Comparison of ENCODE assay signal across 8 cellular contexts in the genomic region with DNA sequence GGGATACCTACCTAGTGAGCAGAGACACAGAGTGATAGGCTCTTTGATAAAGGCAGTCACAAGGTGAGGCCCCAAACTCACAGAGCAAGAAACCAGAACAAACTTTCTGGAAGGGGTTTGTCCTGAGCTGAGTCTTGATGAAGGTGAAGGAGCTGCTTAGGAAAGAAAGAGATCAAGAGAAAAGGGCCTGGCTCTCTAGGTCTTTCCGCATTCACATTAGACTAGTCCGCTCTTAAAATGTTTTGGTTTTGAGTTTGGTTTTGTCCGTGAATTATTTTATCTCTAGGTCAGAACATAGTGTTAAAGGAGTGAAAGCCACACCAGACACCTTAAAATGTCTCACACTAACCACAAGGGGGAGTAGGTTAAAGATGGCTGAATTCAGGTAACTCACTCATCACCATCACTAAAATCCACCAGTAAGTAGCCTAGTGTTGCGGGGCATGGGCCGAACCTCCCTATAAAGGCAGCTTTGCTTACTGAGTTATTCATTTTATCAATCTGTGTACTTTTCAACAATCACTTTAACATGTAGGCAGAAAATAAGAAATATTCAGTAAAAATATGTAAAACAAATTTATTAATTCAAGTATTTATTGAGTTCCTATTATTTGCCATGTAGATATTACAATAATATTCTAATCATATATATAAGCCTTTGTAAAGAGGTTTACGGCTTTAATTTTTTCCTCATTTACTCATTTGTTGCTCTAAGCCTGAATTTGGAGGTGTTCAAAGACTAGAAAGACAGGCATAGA.
A peak's percentile ranks its signal among the peaks of the same experiment; 100 is the strongest.
DNase-seq lines count a peak whose midpoint lies in the region; ATAC-seq, FAIRE-seq and TF ChIP-seq lines count a peak whose summit lies in the region.

No MANE protein-coding gene starts in this region.

- peak; percentile 75 to 77 for ATAC-seq in activated T-cell treated with anti-CD3 and anti-CD28 coated beads, Interleukin-2, amount 50 U/mL, for 72 hours (replicated peaks in 1 of 2)
- ATAC-seq in GM21717 (IDR thresholded peaks at IDR 0.05; ENCODE audit: unreplicated experiment), result peak; percentile 82
- ATAC-seq in pancreas, result peak; percentile 90 to 97 (median 94)

- peaks cover 20% of the 10 kb centered on the region for H3K27me3 Mint-ChIP-seq in activated T-cell treated with anti-CD3 and anti-CD28 coated beads, Interleukin-2, amount 50 U/mL, for 72 hours (ENCODE audit: low read depth)

- no peaks in the 10 kb centered on the region for H3K4me1 Mint-ChIP-seq in activated T-cell treated with anti-CD3 and anti-CD28 coated beads, Interleukin-2, amount 50 U/mL, for 72 hours (ENCODE audit: low read depth)

- H3K27ac ChIP-seq in esophagus squamous epithelium, result no peak overlapping the region
- no peak overlapping the region for H3K27ac ChIP-seq in pancreas

- in situ Hi-C loops in SK-MEL-5 (cut with HindIII; ENCODE audit: low pct_unique_long_range_greater_than_20kb, low sequenced_read_pairs), result no loop called here

- TF ChIP-seq CTCF in LNCaP clone FGC (IDR thresholded peaks at IDR 0.05; ENCODE audit: control insufficient read depth, extremely low read depth, insufficient read depth) (peak; percentile 71), esophagus squamous epithelium (IDR thresholded peaks at IDR 0.05) (peak; percentile 19 to 79 (median 52)), pancreas (IDR thresholded peaks at IDR 0.05) (peak; percentile 32 to 62 (median 44))

- H3K9me3 Mint-ChIP-seq in activated T-cell treated with anti-CD3 and anti-CD28 coated beads, Interleukin-2, amount 50 U/mL, for 72 hours, result no peaks in the 10 kb centered on the region

- H3K4me1 ChIP-seq in esophagus squamous epithelium, result no peaks in the 10 kb centered on the region
- no peaks in the 10 kb centered on the region for H3K4me1 ChIP-seq in pancreas

- intact Hi-C loops in esophagus squamous epithelium (cut with DNase I), result loop anchor here (10.0 kb wide), 1 partner anchor 208 kb away; no protein-coding TSS in a partner anchor
- intact Hi-C loops in pancreas (cut with DNase I), result loop anchor here in 1 of 3 donors (10.0 kb wide), 1 partner anchor 208 kb away; no protein-coding TSS in a partner anchor

- H3K36me3 ChIP-seq in esophagus squamous epithelium (no peaks in the 10 kb centered on the region), pancreas (no peaks in the 10 kb centered on the region)

- no peak overlapping the region for H3K4me3 Mint-ChIP-seq in activated T-cell treated with anti-CD3 and anti-CD28 coated beads, Interleukin-2, amount 50 U/mL, for 72 hours

- H3K27ac Mint-ChIP-seq in activated T-cell treated with anti-CD3 and anti-CD28 coated beads, Interleukin-2, amount 50 U/mL, for 72 hours, result no peak overlapping the region

- H3K36me3 Mint-ChIP-seq in activated T-cell treated with anti-CD3 and anti-CD28 coated beads, Interleukin-2, amount 50 U/mL, for 72 hours (ENCODE audit: insufficient read depth in 2 of 2), result no peaks in the 10 kb centered on the region

- H3K27me3 ChIP-seq in esophagus squamous epithelium (no peaks in the 10 kb centered on the region), pancreas (no peaks in the 10 kb centered on the region)

- H3K4me3 ChIP-seq in LNCaP clone FGC (ENCODE audit: low read depth, low read length), result no peak overlapping the region
- no peak overlapping the region for H3K4me3 ChIP-seq in esophagus squamous epithelium
- H3K4me3 ChIP-seq in pancreas, result no peak overlapping the region

- WGBS in esophagus squamous epithelium, 2 donors, result 49 to 59% methylated on average over 6 of the region's 6 CpGs
- WGBS in pancreas, 2 donors, result 22 to 45% methylated on average over 6 of the region's 6 CpGs

- H3K9me3 ChIP-seq in esophagus squamous epithelium (no peaks in the 10 kb centered on the region), pancreas (no peaks in the 10 kb centered on the region)

- FAIRE-seq in pancreas (lab: Jason Lieb, UNC), result no peak

- no peak for TF ChIP-seq POLR2A in esophagus squamous epithelium (IDR thresholded peaks at IDR 0.05)

- DNase-seq in activated T-cell treated with anti-CD3 and anti-CD28 coated beads, Interleukin-2, amount 50 U/mL, for 72 hours, result peak in 1 of 2 donors; percentile 1
- DNase-seq in activated T-cell treated with anti-CD3 and anti-CD28 coated beads for 4 hours, result no peak
- peak; percentile 46 for DNase-seq in LNCaP clone FGC (ENCODE audit: low read depth)
- peak; percentile 64 for DNase-seq in SK-MEL-5 (ENCODE audit: low read depth, low spot score)
- DNase-seq in esophagus squamous epithelium (lab: John Stamatoyannopoulos, UW), result no peak
- peak in 2 of 6 donors; percentile 14 to 17 for DNase-seq in pancreas
- DNase-seq in activated naive CD4-positive, alpha-beta T cell (lab: John Stamatoyannopoulos, UW), result no peak

Comparison
In these comparisons a context has a peak if more than half of its experiments do, and no peak if none do; other contexts are left out.
1. DNase-seq: peak in LNCaP clone FGC (single experiment) and SK-MEL-5 (single experiment); none in activated T-cell treated with anti-CD3 and anti-CD28 coated beads for 4 hours (single experiment), esophagus squamous epithelium (single experiment) and activated naive CD4-positive, alpha-beta T cell (0 of 4).
2. Peak in every context shown above with its lines, with median percentiles within 50 percentile points of each other: ATAC-seq and CTCF ChIP-seq.